ENCODE assay signal across 1 cellular context in the genomic region with DNA sequence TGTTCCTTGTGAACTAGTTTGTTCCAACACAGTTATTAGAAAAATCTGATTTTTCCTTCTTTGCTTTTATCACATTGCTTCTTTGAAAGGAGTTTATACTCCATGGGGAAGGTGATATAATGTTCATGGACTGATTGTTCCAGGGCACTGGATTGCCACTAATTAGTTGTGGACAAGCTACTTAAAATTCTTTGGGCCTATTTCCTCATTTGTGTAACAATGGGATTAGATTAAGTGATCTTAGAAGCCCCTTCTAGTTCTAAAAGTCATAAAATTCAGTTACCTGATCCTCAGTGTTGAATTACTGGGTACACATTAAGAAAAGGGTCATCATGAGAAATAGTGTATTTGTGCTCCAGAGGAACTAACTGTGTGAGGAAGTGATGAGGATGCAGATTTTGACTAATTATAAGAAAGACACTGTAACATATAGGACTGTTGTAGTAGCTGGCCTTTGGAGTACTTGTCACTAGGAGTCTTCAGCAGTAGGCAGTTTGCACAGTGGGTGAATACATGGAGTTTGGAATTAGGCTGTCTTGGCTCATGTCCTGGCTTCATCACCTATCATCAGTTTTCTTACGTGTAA.
TF ChIP-seq lines count a peak whose summit lies in the region.

No MANE protein-coding gene starts in this region.

TF ChIP-seq in K562, 482 proteins besides CTCF, POLR2A, EP300 and RAD21 (continued from another document):
- TF ChIP-seq USF2 (CRISPR knock-in tag; IDR thresholded peaks at IDR 0.05) (no peak), PHF20 (IDR thresholded peaks at IDR 0.05; ENCODE audit: partially characterized antibody) (no peak), ATF1 (CRISPR knock-in tag; IDR thresholded peaks at IDR 0.05) (no peak), ATF1 (tag; IDR thresholded peaks at IDR 0.05) (no peak), RBFOX2 (IDR thresholded peaks at IDR 0.05; ENCODE audit: low read depth, low read length) (no peak), ZC3H8 (IDR thresholded peaks at IDR 0.05) (no peak), CAMTA2 (CRISPR knock-in tag; conservative IDR thresholded peaks at IDR 0.05) (no peak), MXD1 (CRISPR knock-in tag; IDR thresholded peaks at IDR 0.05; ENCODE audit: borderline replicate concordance, poor library complexity, severe bottlenecking) (no peak), PHF8 (IDR thresholded peaks at IDR 0.05; ENCODE audit: borderline replicate concordance, low read length) (no peak), BRCA1 (IDR thresholded peaks at IDR 0.05) (no peak), BRCA1 (CRISPR knock-in tag; IDR thresholded peaks at IDR 0.05) (no peak), ZNF316 (IDR thresholded peaks at IDR 0.05) (peak; percentile 46; the same call in 1 of the 2 replicates), HOMEZ (CRISPR knock-in tag; IDR thresholded peaks at IDR 0.05) (no peak), IRF9 (tag; IDR thresholded peaks at IDR 0.05) (no peak), ZNF280B (CRISPR knock-in tag; IDR thresholded peaks at IDR 0.05) (no peak)
